Comparison of ENCODE assay signal across 1 cellular context in genomic region chr19:944663-945241, GRCh38.
TF ChIP-seq lines count a peak whose summit lies in the region.

No MANE protein-coding gene starts in this region.

TF ChIP-seq in A549, 52 proteins besides CTCF, POLR2A, EP300 and RAD21:
- no peak for TF ChIP-seq TP53 (CRISPR knock-in tag; IDR thresholded peaks at IDR 0.05)
- TF ChIP-seq PHF8 (IDR thresholded peaks at IDR 0.05; ENCODE audit: borderline replicate concordance, low read depth): no peak
- no peak for TF ChIP-seq ZC3H11A (IDR thresholded peaks at IDR 0.05)
- TF ChIP-seq KDM5A (IDR thresholded peaks at IDR 0.05): no peak
- no peak for TF ChIP-seq HOXB5 (CRISPR knock-in tag; IDR thresholded peaks at IDR 0.05)
- TF ChIP-seq RNF2 (IDR thresholded peaks at IDR 0.05; ENCODE audit: borderline replicate concordance, low read depth): no peak
- TF ChIP-seq USF2 (IDR thresholded peaks at IDR 0.05): no peak
- TF ChIP-seq FOSL2 (IDR thresholded peaks at IDR 0.05): no peak
- no peak for TF ChIP-seq FOSL2 (CRISPR knock-in tag; IDR thresholded peaks at IDR 0.05)
- TF ChIP-seq BCL3 (IDR thresholded peaks at IDR 0.05): no peak
- no peak for TF ChIP-seq NFE2L2 (conservative IDR thresholded peaks at IDR 0.05; ENCODE audit: low read length)
- TF ChIP-seq EHF (CRISPR knock-in tag; IDR thresholded peaks at IDR 0.05): no peak
- TF ChIP-seq POLR2AphosphoS2 (conservative IDR thresholded peaks at IDR 0.05; ENCODE audit: low read length): no peak
- no peak for TF ChIP-seq GATA3 (IDR thresholded peaks at IDR 0.05; ENCODE audit: borderline replicate concordance)
- TF ChIP-seq HES2 (IDR thresholded peaks at IDR 0.05): no peak
- no peak for TF ChIP-seq ZFP36 (IDR thresholded peaks at IDR 0.05; ENCODE audit: borderline replicate concordance, partially characterized antibody)
- TF ChIP-seq MAFK (IDR thresholded peaks at IDR 0.05; ENCODE audit: partially characterized antibody): no peak
- no peak for TF ChIP-seq PBX3 (IDR thresholded peaks at IDR 0.05)
- TF ChIP-seq BHLHE40 (IDR thresholded peaks at IDR 0.05; ENCODE audit: low read depth, low read length): no peak
- no peak for TF ChIP-seq ATOH8 (CRISPR knock-in tag; IDR thresholded peaks at IDR 0.05; ENCODE audit: low read depth)
- no peak for TF ChIP-seq MAX (IDR thresholded peaks at IDR 0.05)
